In genomic region chr2:177545143-177545542, GRCh38 we compare ENCODE assay signal across 19 cellular contexts.
"Had no signal": no experiment of that assay in that cellular context is flagged by ENCODE, and none has a peak within 500 bp of the region (broad histone marks: within the 10 kb centered on the region; RNA-seq: fewer than 3 reads in every experiment).

No MANE protein-coding gene starts in this region.

- H3K9me3 ChIP-seq: lower lobe of right lung, tibial artery had no signal

- H3K36me3 ChIP-seq: lower lobe of right lung, tibial artery had no signal

- H2AFZ ChIP-seq: parathyroid adenoma had no signal

- H3K4me1 ChIP-seq: parathyroid adenoma had no signal

- FAIRE-seq: kidney had no signal

- H3K9ac ChIP-seq: parathyroid adenoma had no signal

- ATAC-seq: lower lobe of right lung; right cardiac atrium; stimulated activated naive CD8-positive, alpha-beta T cell treated with anti-CD3 and anti-CD28 coated beads, Interleukin-15, amount 100 ng/mL, for 72 hours; WTC11 had no signal

- H3K4me1 Mint-ChIP-seq: naive B cell; stimulated activated naive CD8-positive, alpha-beta T cell treated with anti-CD3 and anti-CD28 coated beads, Interleukin-15, amount 100 ng/mL, for 72 hours; WTC11 had no signal

- H3K4me3 Mint-ChIP-seq: activated T-helper 1 cell treated with anti-CD3 and anti-CD28 coated beads, Interleukin-12 subunit alpha, Interleukin-12 subunit beta, Interleukin-2, Interleukin-4 antibody, amounts not matched to agents 30 ng/mL and 10 ng/mL and 1 ng/mL, durations not matched to agents 14 hours and 24 hours and 36 hours; brain; naive B cell; stimulated activated naive CD8-positive, alpha-beta T cell treated with anti-CD3 and anti-CD28 coated beads, Interleukin-15, amount 100 ng/mL, for 72 hours; WTC11 had no signal

- H3K27me3 ChIP-seq: tibial artery had no signal

- H3K27ac ChIP-seq: lower lobe of right lung, parathyroid adenoma, tibial artery had no signal

- H3K27ac Mint-ChIP-seq: activated T-helper 1 cell treated with anti-CD3 and anti-CD28 coated beads, Interleukin-12 subunit alpha, Interleukin-12 subunit beta, Interleukin-2, Interleukin-4 antibody, amounts not matched to agents 30 ng/mL and 10 ng/mL and 1 ng/mL, durations not matched to agents 14 hours and 24 hours and 36 hours; stimulated activated naive CD8-positive, alpha-beta T cell treated with anti-CD3 and anti-CD28 coated beads, Interleukin-15, amount 100 ng/mL, for 72 hours; WTC11 had no signal

- DNase-seq: activated gamma-delta T cell; activated naive CD4-positive, alpha-beta T cell treated with anti-CD3 and anti-CD28 coated beads, Interleukin-2, amount 50 U/mL, for 16 hours; aorta; caudate nucleus; dermis blood vessel endothelial cell; effector CD8-positive, alpha-beta T cell; foreskin melanocyte; kidney; lower lobe of right lung; naive B cell; nucleus accumbens; right cardiac atrium; stimulated activated CD4-positive, alpha-beta T cell treated with anti-CD3 and anti-CD28 coated beads, Interleukin-1b, Interleukin-23, amount 100 ng/mL, for 48 hours; stimulated activated naive CD8-positive, alpha-beta T cell treated with anti-CD3 and anti-CD28 coated beads, Interleukin-15, amount 100 ng/mL, for 72 hours; tibial artery had no signal

- H3K27me3 Mint-ChIP-seq: brain; naive B cell; stimulated activated naive CD8-positive, alpha-beta T cell treated with anti-CD3 and anti-CD28 coated beads, Interleukin-15, amount 100 ng/mL, for 72 hours had no signal

- H3K79me2 ChIP-seq: parathyroid adenoma had no signal

- H3K4me3 ChIP-seq: lower lobe of right lung, tibial artery had no signal
